In genomic region chr6:31559958-31560696, GRCh38 we compare ENCODE assay signal across 8 cellular contexts. TPM values are rescaled to one million over a fixed set of nuclear protein-coding genes. Genes with fewer than 3 reads are reported as not detected.
A peak's percentile ranks its signal among the peaks of the same experiment; 100 is the strongest.
DNase-seq lines count a peak whose midpoint lies in the region; ATAC-seq, FAIRE-seq and TF ChIP-seq lines count a peak whose summit lies in the region.

No MANE protein-coding gene starts in this region.

- ATAC-seq in HG03060 (IDR thresholded peaks at IDR 0.05; ENCODE audit: low read depth, unreplicated experiment) (peak; percentile 49), K562 (peak; percentile 79)

- POLR2A ChIA-PET in K562 (lab: Yijun Ruan, JAX), result interaction anchor here (0.7 to 5.8 kb wide), 8 partner anchors 11 to 238 kb away, joined by 3 to 38 read pairs (median 4); partner anchors contain the start of genes ATP6V1G2, DDX39B, NFKBIL1 and PRRC2A

- CTCF ChIA-PET in K562 (lab: Yijun Ruan, JAX; ENCODE audit: low intra/inter-chr PET ratio), result no interaction called here

- no peaks in the 10 kb centered on the region for H4K20me1 ChIP-seq in K562 (replicated peaks; ENCODE audit: control insufficient read depth, insufficient read depth, low read length)

- no peaks in the 10 kb centered on the region for H3K27me3 ChIP-seq in K562 (ENCODE audit: control insufficient read depth in 2 of 2, insufficient read depth in 2 of 2, low read length in 2 of 2)
- H3K27me3 ChIP-seq in tibial artery, result peaks cover 0 to 5% of the 10 kb centered on the region in 2 donors

- H3K79me2 ChIP-seq in K562 (ENCODE audit: control insufficient read depth, insufficient read depth, low read length), result no peaks in the 10 kb centered on the region

- H3K27ac ChIP-seq in K562 (ENCODE audit: extremely low read depth, low read depth, low read length), result peak overlapping the region; percentile 41
- peak overlapping the region in 1 of 2 donors; percentile 13 for H3K27ac ChIP-seq in tibial artery

- peak in 1 of 2 experiments; percentile 16; a peak in 1 of 4 replicates for TF ChIP-seq RAD21 in K562 (CRISPR knock-in tag; conservative IDR thresholded peaks at IDR 0.05 in 1 of 2, IDR thresholded peaks at IDR 0.05 in 1 of 2)

- TF ChIP-seq EP300 in K562 (IDR thresholded peaks at IDR 0.05; ENCODE audit: low read length), result peak; percentile 83

- TF ChIP-seq CTCF in K562 (IDR thresholded peaks at IDR 0.05 in 2 of 3, conservative IDR thresholded peaks at IDR 0.05 in 1 of 3; ENCODE audit: insufficient read depth in 2 of 3, low read depth in 1 of 3, low read length in 3 of 3), result peak in 2 of 3 experiments; percentile 23 to 34; a peak in 2 of 6 replicates
- no peak for TF ChIP-seq CTCF in tibial artery (IDR thresholded peaks at IDR 0.05)

- BruUV-seq in K562 (replicated peaks; lab: Mats Ljungman, UMichigan), result no TSS peak

- H3K9ac ChIP-seq in K562 (ENCODE audit: insufficient read depth in 1 of 2, low read depth in 2 of 2, low read length in 2 of 2), result peak overlapping the region; percentile 4 to 77; a peak in 2 of 4 replicates

- H3K9me1 ChIP-seq in K562 (ENCODE audit: control insufficient read depth, insufficient read depth, low read length), result peaks cover 6% of the 10 kb centered on the region

- peaks cover 47 to 64% of the 10 kb centered on the region in 2 experiments for H3K4me1 ChIP-seq in K562 (replicated peaks in 1 of 2; ENCODE audit: control insufficient read depth in 2 of 2, insufficient read depth in 2 of 2, low read length in 2 of 2)
- peaks cover 0 to 25% (median 3%) of the 10 kb centered on the region in 4 donors for H3K4me1 ChIP-seq in tibial artery

- intact Hi-C loops in K562 (cut with micrococcal nuclease), result no loop called here
- intact Hi-C loops in tibial artery (cut with DNase I; ENCODE audit: low total_unique reads), result no loop called here

- WGBS in K562 (ENCODE audit: insufficient coverage, low coverage, missing lambda C conversion rate), result 8% methylated on average over 7 of the region's 7 CpGs

- peak overlapping the region; percentile 17; the same call in 1 of the 2 replicates for H3K4me2 ChIP-seq in K562 (ENCODE audit: insufficient read depth, low read length)

- in situ Hi-C loops in K562 (cut with MboI), result no loop called here

- peak; percentile 48 to 58 for DNase-seq in stimulated activated CD4-positive, alpha-beta T cell treated with anti-CD3 and anti-CD28 coated beads, Interleukin-2, amount 100 ng/mL, for 24 hours
- no peak for DNase-seq in stimulated activated CD4-positive, alpha-beta T cell treated with anti-CD3 and anti-CD28 coated beads, Interleukin-4, amount 100 ng/mL, for 1 hour
- DNase-seq in RPMI7951 (ENCODE audit: low read depth) (peak; percentile 95), K562 (ENCODE audit: extremely low read depth in 1 of 4, low spot score in 3 of 4) (peak; percentile 66 to 92 (median 76)), left kidney (ENCODE audit: low read depth, low spot score) (peak; percentile 34), tibial artery (peak; percentile 54 to 75), DMS79 (lab: John Stamatoyannopoulos, UW) (no peak)

- H3K36me3 ChIP-seq in K562 (ENCODE audit: control insufficient read depth, insufficient read depth, low read length) (peaks cover 46% of the 10 kb centered on the region), tibial artery (peaks cover 17 to 49% (median 27%) of the 10 kb centered on the region in 3 donors)

- no peak for TF ChIP-seq POLR2A in K562 (conservative IDR thresholded peaks at IDR 0.05)

- H3K4me3 ChIP-seq in K562, result no peak overlapping the region
- H3K4me3 ChIP-seq in tibial artery, result no peak overlapping the region

- H3K9me3 ChIP-seq in K562 (replicated peaks; ENCODE audit: control insufficient read depth, insufficient read depth, low read depth, low read length) (no peaks in the 10 kb centered on the region), tibial artery (no peaks in the 10 kb centered on the region)

- FAIRE-seq in K562 (lab: Jason Lieb, UNC), result peak; percentile 88

- no peak overlapping the region for H2AFZ ChIP-seq in K562 (ENCODE audit: low read depth, low read length)

RNA-seq across cellular contexts. Expression of gene LTA, which starts 12.0 kb away (rescaled TPM):
- total RNA-seq in RPMI7951 (2014; rRNA removed; shearing (Covaris generic)), result not detected in 2 replicates
- total RNA-seq in K562 (2011; cell fraction: chromatin; rRNA removed; ENCODE audit: low replicate concordance), result not detected in 2 replicates
- not detected in 2 replicates for total RNA-seq in K562 (2011; cell fraction: nucleolus; rRNA removed)
- total RNA-seq in K562 (2011; cell fraction: nucleoplasm; rRNA removed), result not detected in 2 replicates
- total RNA-seq in K562 (2014; rRNA removed) (not detected in 2 replicates), K562 (2014; rRNA removed; fragmentation: Illumina TruSeq; extraction: Trizol) (not detected in 2 replicates), K562 (2015; rRNA removed; fragmentation: Illumina TruSeq; extraction: Trizol) (not detected in 2 replicates), K562 (2021) (0.80 and 0.87 TPM in 2 replicates)
- polyA plus RNA-seq in K562 (2011; rRNA removed) (not detected in 2 replicates), K562 (2014; fragmentation: Illumina TruSeq; extraction: Trizol) (not detected in 2 replicates), K562 (2014; fragmentation: Nextera tagmentation; extraction: Ambion mirVana) (not detected), K562 (2014; rRNA removed) (not detected in 2 replicates)
- polyA plus RNA-seq in K562 (2011; cell fraction: cytosol; rRNA removed), result not detected in 2 replicates
- polyA plus RNA-seq in K562 (2011; cell fraction: nucleus; rRNA removed), result 0.07 and 0.11 TPM in 2 replicates
- 0.17 TPM in 1 of 2 replicates, not detected in the other for polyA plus RNA-seq in K562 (2012)
- not detected in 2 replicates for polyA minus RNA-seq in K562 (2011; rRNA and poly(A)+ RNA removed)
- not detected in 2 replicates for polyA minus RNA-seq in K562 (2011; cell fraction: cytosol; rRNA and poly(A)+ RNA removed)
- polyA minus RNA-seq in K562 (2011; cell fraction: nucleus; rRNA and poly(A)+ RNA removed), result not detected in 2 replicates

RNA-seq across cellular contexts. Expression of gene NFKBIL1, which starts 12.7 kb away (rescaled TPM):
- total RNA-seq in RPMI7951 (2014; rRNA removed; shearing (Covaris generic)), result 25.0 and 27.5 TPM in 2 replicates
- 6.9 and 18.5 TPM in 2 replicates for total RNA-seq in K562 (2011; cell fraction: chromatin; rRNA removed; ENCODE audit: low replicate concordance)
- 18.0 and 22.0 TPM in 2 replicates for total RNA-seq in K562 (2011; cell fraction: nucleolus; rRNA removed)
- total RNA-seq in K562 (2011; cell fraction: nucleoplasm; rRNA removed), result 8.6 and 12.2 TPM in 2 replicates
- 32.9 and 33.1 TPM in 2 replicates for total RNA-seq in K562 (2014; rRNA removed)
- 5.8 and 7.6 TPM in 2 replicates for total RNA-seq in K562 (2014; rRNA removed; fragmentation: Illumina TruSeq; extraction: Trizol)
- total RNA-seq in K562 (2015; rRNA removed; fragmentation: Illumina TruSeq; extraction: Trizol), result 17.0 and 18.1 TPM in 2 replicates
- total RNA-seq in K562 (2021), result 24.7 and 28.7 TPM in 2 replicates
- 5.7 and 9.0 TPM in 2 replicates for polyA plus RNA-seq in K562 (2011; rRNA removed)
- polyA plus RNA-seq in K562 (2011; cell fraction: cytosol; rRNA removed), result 14.1 and 38.6 TPM in 2 replicates
- 22.5 and 31.4 TPM in 2 replicates for polyA plus RNA-seq in K562 (2011; cell fraction: nucleus; rRNA removed)
- polyA plus RNA-seq in K562 (2012), result 16.3 and 46.1 TPM in 2 replicates
- 4.3 and 14.0 TPM in 2 replicates for polyA plus RNA-seq in K562 (2014; fragmentation: Illumina TruSeq; extraction: Trizol)
- under 1 TPM; 0.49 to 0.59 TPM for polyA plus RNA-seq in K562 (2014; fragmentation: Nextera tagmentation; extraction: Ambion mirVana)
- 26.6 and 32.6 TPM in 2 replicates for polyA plus RNA-seq in K562 (2014; rRNA removed)
- 2.6 and 2.7 TPM in 2 replicates for polyA minus RNA-seq in K562 (2011; rRNA and poly(A)+ RNA removed)
- polyA minus RNA-seq in K562 (2011; cell fraction: cytosol; rRNA and poly(A)+ RNA removed), result 9.0 and 12.8 TPM in 2 replicates
- 6.3 and 8.0 TPM in 2 replicates for polyA minus RNA-seq in K562 (2011; cell fraction: nucleus; rRNA and poly(A)+ RNA removed)

RNA-seq across cellular contexts. Expression of gene ATP6V1G2, which starts 13.7 kb away (rescaled TPM):
- total RNA-seq in RPMI7951 (2014; rRNA removed; shearing (Covaris generic)), result 2.3 and 2.6 TPM in 2 replicates
- 1.9 and 2.5 TPM in 2 replicates for total RNA-seq in K562 (2011; cell fraction: chromatin; rRNA removed; ENCODE audit: low replicate concordance)
- 1.6 and 1.7 TPM in 2 replicates for total RNA-seq in K562 (2011; cell fraction: nucleolus; rRNA removed)
- 1.5 and 3.5 TPM in 2 replicates for total RNA-seq in K562 (2011; cell fraction: nucleoplasm; rRNA removed)
- total RNA-seq in K562 (2014; rRNA removed) (0.12 and 0.14 TPM in 2 replicates), K562 (2014; rRNA removed; fragmentation: Illumina TruSeq; extraction: Trizol) (0.29 and 0.32 TPM in 2 replicates), K562 (2015; rRNA removed; fragmentation: Illumina TruSeq; extraction: Trizol) (0.33 and 0.57 TPM in 2 replicates), K562 (2021) (0.47 and 0.49 TPM in 2 replicates)
- polyA plus RNA-seq in K562 (2011; rRNA removed) (1.0 and 1.5 TPM in 2 replicates), K562 (2014; fragmentation: Illumina TruSeq; extraction: Trizol) (0.55 and 1.1 TPM in 2 replicates), K562 (2014; fragmentation: Nextera tagmentation; extraction: Ambion mirVana) (under 1 TPM; 0.15 to 0.17 TPM), K562 (2014; rRNA removed) (0.38 and 0.78 TPM in 2 replicates)
- 0.81 and 1.3 TPM in 2 replicates for polyA plus RNA-seq in K562 (2011; cell fraction: cytosol; rRNA removed)
- polyA plus RNA-seq in K562 (2011; cell fraction: nucleus; rRNA removed), result 1.6 and 1.9 TPM in 2 replicates
- polyA plus RNA-seq in K562 (2012), result 0.68 and 0.72 TPM in 2 replicates
- 0.28 and 0.60 TPM in 2 replicates for polyA minus RNA-seq in K562 (2011; rRNA and poly(A)+ RNA removed)
- polyA minus RNA-seq in K562 (2011; cell fraction: cytosol; rRNA and poly(A)+ RNA removed), result not detected in 2 replicates
- polyA minus RNA-seq in K562 (2011; cell fraction: nucleus; rRNA and poly(A)+ RNA removed), result 0.44 TPM in 1 of 2 replicates, not detected in the other

RNA-seq across cellular contexts. Expression of gene TNF, which starts 15.2 kb away (rescaled TPM):
- total RNA-seq in RPMI7951 (2014; rRNA removed; shearing (Covaris generic)), result 1.7 TPM in 2 replicates
- total RNA-seq in K562 (2011; cell fraction: chromatin; rRNA removed; ENCODE audit: low replicate concordance), result not detected in 2 replicates
- not detected in 2 replicates for total RNA-seq in K562 (2011; cell fraction: nucleolus; rRNA removed)
- total RNA-seq in K562 (2011; cell fraction: nucleoplasm; rRNA removed), result not detected in 2 replicates
- total RNA-seq in K562 (2014; rRNA removed) (not detected in 2 replicates), K562 (2014; rRNA removed; fragmentation: Illumina TruSeq; extraction: Trizol) (not detected in 2 replicates), K562 (2015; rRNA removed; fragmentation: Illumina TruSeq; extraction: Trizol) (not detected in 2 replicates), K562 (2021) (0.36 and 0.40 TPM in 2 replicates)
- polyA plus RNA-seq in K562 (2011; rRNA removed) (not detected in 2 replicates), K562 (2014; fragmentation: Illumina TruSeq; extraction: Trizol) (not detected in 2 replicates), K562 (2014; fragmentation: Nextera tagmentation; extraction: Ambion mirVana) (not detected), K562 (2014; rRNA removed) (0.08 TPM in 1 of 2 replicates, not detected in the other)
- polyA plus RNA-seq in K562 (2011; cell fraction: cytosol; rRNA removed), result 0.07 TPM in 1 of 2 replicates, not detected in the other
- 0.26 TPM in 1 of 2 replicates, not detected in the other for polyA plus RNA-seq in K562 (2011; cell fraction: nucleus; rRNA removed)
- 0.04 and 0.32 TPM in 2 replicates for polyA plus RNA-seq in K562 (2012)
- not detected in 2 replicates for polyA minus RNA-seq in K562 (2011; rRNA and poly(A)+ RNA removed)
- not detected in 2 replicates for polyA minus RNA-seq in K562 (2011; cell fraction: cytosol; rRNA and poly(A)+ RNA removed)
- polyA minus RNA-seq in K562 (2011; cell fraction: nucleus; rRNA and poly(A)+ RNA removed), result not detected in 2 replicates

RNA-seq across cellular contexts. Expression of gene DDX39B, which starts 18.3 kb away (rescaled TPM):
- 472 and 494 TPM in 2 replicates for total RNA-seq in RPMI7951 (2014; rRNA removed; shearing (Covaris generic))
- 951 and 1,610 TPM in 2 replicates for total RNA-seq in K562 (2011; cell fraction: chromatin; rRNA removed; ENCODE audit: low replicate concordance)
- 907 and 916 TPM in 2 replicates for total RNA-seq in K562 (2011; cell fraction: nucleolus; rRNA removed)
- 1,013 and 1,191 TPM in 2 replicates for total RNA-seq in K562 (2011; cell fraction: nucleoplasm; rRNA removed)
- total RNA-seq in K562 (2014; rRNA removed), result 769 and 923 TPM in 2 replicates
- 541 and 592 TPM in 2 replicates for total RNA-seq in K562 (2014; rRNA removed; fragmentation: Illumina TruSeq; extraction: Trizol)
- 468 and 485 TPM in 2 replicates for total RNA-seq in K562 (2015; rRNA removed; fragmentation: Illumina TruSeq; extraction: Trizol)
- 539 and 597 TPM in 2 replicates for total RNA-seq in K562 (2021)
- 665 and 668 TPM in 2 replicates for polyA plus RNA-seq in K562 (2011; rRNA removed)
- 781 and 900 TPM in 2 replicates for polyA plus RNA-seq in K562 (2011; cell fraction: cytosol; rRNA removed)
- 1,075 and 1,764 TPM in 2 replicates for polyA plus RNA-seq in K562 (2011; cell fraction: nucleus; rRNA removed)
- polyA plus RNA-seq in K562 (2012), result 515 and 679 TPM in 2 replicates
- 542 and 628 TPM in 2 replicates for polyA plus RNA-seq in K562 (2014; fragmentation: Illumina TruSeq; extraction: Trizol)
- 100 to 1,000 TPM; 479 to 565 TPM for polyA plus RNA-seq in K562 (2014; fragmentation: Nextera tagmentation; extraction: Ambion mirVana)
- polyA plus RNA-seq in K562 (2014; rRNA removed), result 869 and 906 TPM in 2 replicates
- 782 and 1,359 TPM in 2 replicates for polyA minus RNA-seq in K562 (2011; rRNA and poly(A)+ RNA removed)
- 345 and 506 TPM in 2 replicates for polyA minus RNA-seq in K562 (2011; cell fraction: cytosol; rRNA and poly(A)+ RNA removed)
- polyA minus RNA-seq in K562 (2011; cell fraction: nucleus; rRNA and poly(A)+ RNA removed), result 336 and 420 TPM in 2 replicates

Comparison
In these comparisons a context has a peak if more than half of its experiments do, and no peak if none do; other contexts are left out.
1. DNase-seq: peak in stimulated activated CD4-positive, alpha-beta T cell treated with anti-CD3 and anti-CD28 coated beads, Interleukin-2, amount 100 ng/mL, for 24 hours (2 of 2), RPMI7951 (single experiment), K562 (4 of 4), left kidney (single experiment) and tibial artery (2 of 2); none in stimulated activated CD4-positive, alpha-beta T cell treated with anti-CD3 and anti-CD28 coated beads, Interleukin-4, amount 100 ng/mL, for 1 hour (single experiment) and DMS79 (single experiment).
2. CTCF ChIP-seq: peak in K562 (2 of 3); none in tibial artery (0 of 2).